ENCODE assay signal across 28 cellular contexts in genomic region chr12:126353604-126354003, GRCh38.
DNase-seq lines count a peak whose midpoint lies in the region; ATAC-seq and TF ChIP-seq lines count a peak whose summit lies in the region.
"Had no signal": no experiment of that assay in that cellular context is flagged by ENCODE, and none has a peak within 500 bp of the region (broad histone marks: within the 10 kb centered on the region; RNA-seq: fewer than 3 reads in every experiment).

No MANE protein-coding gene starts in this region.

- ATAC-seq in activated T-cell treated with anti-CD3 and anti-CD28 coated beads, Interleukin-2, amount 50 U/mL, for 4 hours, result no peak
- ATAC-seq in body of pancreas, result no peak
- ATAC-seq: A549; activated naive CD4-positive, alpha-beta T cell treated with anti-CD3 and anti-CD28 coated beads, Interleukin-2, amount 50 U/mL, for 72 hours; esophagus mucosa; stimulated activated naive CD8-positive, alpha-beta T cell treated with anti-CD3 and anti-CD28 coated beads, Interleukin-15, amount 100 ng/mL, for 72 hours had no signal

- H3K36me3 Mint-ChIP-seq in MCF 10A (ENCODE audit: insufficient read depth, unreplicated experiment), result peaks cover under 1% of the 10 kb centered on the region
- H3K36me3 Mint-ChIP-seq in activated T-cell treated with anti-CD3 and anti-CD28 coated beads, Interleukin-2, amount 50 U/mL, for 4 hours (ENCODE audit: insufficient read depth), result no peaks in the 10 kb centered on the region
- H3K36me3 Mint-ChIP-seq: CD4-positive, CD25-positive, alpha-beta regulatory T cell; naive B cell had no signal

- 33 to 65% methylated on average over 1 of the region's 1 CpG for WGBS in body of pancreas, 2 donors

- TF ChIP-seq CTCF in MCF 10A (IDR thresholded peaks at IDR 0.05; ENCODE audit: unreplicated experiment) (no peak), breast epithelium (IDR thresholded peaks at IDR 0.05) (no peak), body of pancreas (IDR thresholded peaks at IDR 0.05) (no peak)

- H3K9me3 ChIP-seq in breast epithelium (peaks cover 0 to 8% of the 10 kb centered on the region in 2 donors), body of pancreas (no peaks in the 10 kb centered on the region)
- H3K9me3 ChIP-seq: SJCRH30 had no signal

- intact Hi-C loops in MCF 10A (cut with micrococcal nuclease), result no loop called here
- intact Hi-C loops in breast epithelium (cut with DNase I; ENCODE audit: low total_unique reads), result no loop called here
- intact Hi-C loops in body of pancreas (cut with DNase I), result no loop called here

- DNase-seq in MCF 10A (ENCODE audit: unreplicated experiment), result peak; percentile 84
- no peak for DNase-seq in breast epithelium (ENCODE audit: low spot score in 2 of 2)
- DNase-seq in T1000 (lab: John Stamatoyannopoulos, UW), result peak; percentile 22
- peak; percentile 82 for DNase-seq in fibroblast of peridontal ligament (ENCODE audit: extremely low read depth)
- DNase-seq in activated T-cell treated with anti-CD3 and anti-CD28 coated beads, Interleukin-2, amount 50 U/mL, for 4 hours, result no peak
- DNase-seq in body of pancreas, result no peak
- DNase-seq in GM19238 (ENCODE audit: insufficient read length, low spot score), result no peak
- no peak for DNase-seq in NCI-H146 (lab: John Stamatoyannopoulos, UW)
- DNase-seq: activated CD4-positive, alpha-beta T cell treated with anti-CD3 and anti-CD28 coated beads, Interleukin-2, amount 10 ng/mL, durations not matched to agents 7 days and 5 days; aorta; CD4-positive, CD25-positive, alpha-beta regulatory T cell; DMS153; effector CD8-positive, alpha-beta T cell; head of caudate nucleus; mesenchymal stem cell; naive B cell; NCI-H1092 treated with DMSO at 0.1 percent for 48 hours; NCI-H2029 treated with DMSO at 0.1 percent for 48 hours; NCI-H226; NCI-H82; stimulated activated CD4-positive, alpha-beta T cell treated with anti-CD3 and anti-CD28 coated beads, Interleukin-4, amount 100 ng/mL, for 4 hours; stimulated activated naive CD8-positive, alpha-beta T cell treated with anti-CD3 and anti-CD28 coated beads, Interleukin-15, amount 100 ng/mL, for 72 hours; T-helper 2 cell had no signal

- peak overlapping the region; percentile 76 for H3K27ac Mint-ChIP-seq in MCF 10A (ENCODE audit: low read depth, unreplicated experiment)
- H3K27ac Mint-ChIP-seq: activated CD4-positive, alpha-beta T cell treated with anti-CD3 and anti-CD28 coated beads, Interleukin-2, amount 10 ng/mL, durations not matched to agents 7 days and 5 days; activated naive CD4-positive, alpha-beta T cell treated with anti-CD3 and anti-CD28 coated beads, Interleukin-2, amount 50 U/mL, for 72 hours; CD4-positive, CD25-positive, alpha-beta regulatory T cell; naive B cell; stimulated activated naive CD8-positive, alpha-beta T cell treated with anti-CD3 and anti-CD28 coated beads, Interleukin-15, amount 100 ng/mL, for 72 hours had no signal

- no peak overlapping the region for H3K4me3 ChIP-seq in breast epithelium
- H3K4me3 ChIP-seq in body of pancreas, result no peak overlapping the region
- H3K4me3 ChIP-seq: A549, SJCRH30, tibial nerve had no signal

- CTCF ChIA-PET in MCF 10A (lab: Yijun Ruan, JAX), result interaction anchor here (0.7 to 1.0 kb wide), 2 partner anchors 17 to 412 kb away, joined by 3 to 6 read pairs; no protein-coding TSS in a partner anchor

- POLR2A ChIA-PET in MCF 10A (lab: Yijun Ruan, JAX), result no interaction called here

- H3K4me1 ChIP-seq in breast epithelium (no peaks in the 10 kb centered on the region), body of pancreas (no peaks in the 10 kb centered on the region)
- H3K4me1 ChIP-seq: A549, SJCRH30, tibial nerve had no signal

- H3K27me3 ChIP-seq in breast epithelium (no peaks in the 10 kb centered on the region), body of pancreas (no peaks in the 10 kb centered on the region)
- H3K27me3 ChIP-seq: SJCRH30, tibial nerve had no signal

- no peaks in the 10 kb centered on the region for H3K36me3 ChIP-seq in breast epithelium
- H3K36me3 ChIP-seq in body of pancreas (replicated peaks in 1 of 2; ENCODE audit: insufficient read depth in 1 of 2, low read depth in 2 of 2), result no peaks in the 10 kb centered on the region
- H3K36me3 ChIP-seq: SJCRH30, tibial nerve had no signal

- no peak for TF ChIP-seq POLR2A in breast epithelium (IDR thresholded peaks at IDR 0.05)
- no peak for TF ChIP-seq POLR2A in body of pancreas (IDR thresholded peaks at IDR 0.05)

- no peaks in the 10 kb centered on the region for H3K9me3 Mint-ChIP-seq in MCF 10A (ENCODE audit: unreplicated experiment)
- no peaks in the 10 kb centered on the region for H3K9me3 Mint-ChIP-seq in activated T-cell treated with anti-CD3 and anti-CD28 coated beads, Interleukin-2, amount 50 U/mL, for 4 hours
- H3K9me3 Mint-ChIP-seq: activated CD4-positive, alpha-beta T cell treated with anti-CD3 and anti-CD28 coated beads, Interleukin-2, amount 10 ng/mL, durations not matched to agents 7 days and 5 days had no signal

- H3K4me1 Mint-ChIP-seq in MCF 10A (ENCODE audit: insufficient read depth, unreplicated experiment), result peaks cover 22% of the 10 kb centered on the region
- no peaks in the 10 kb centered on the region for H3K4me1 Mint-ChIP-seq in activated T-cell treated with anti-CD3 and anti-CD28 coated beads, Interleukin-2, amount 50 U/mL, for 4 hours (ENCODE audit: low read depth)
- H3K4me1 Mint-ChIP-seq: activated CD4-positive, alpha-beta T cell treated with anti-CD3 and anti-CD28 coated beads, Interleukin-2, amount 10 ng/mL, durations not matched to agents 7 days and 5 days; CD4-positive, CD25-positive, alpha-beta regulatory T cell; naive B cell; stimulated activated naive CD8-positive, alpha-beta T cell treated with anti-CD3 and anti-CD28 coated beads, Interleukin-15, amount 100 ng/mL, for 72 hours had no signal

- H3K27ac ChIP-seq in breast epithelium (no peak overlapping the region), body of pancreas (no peak overlapping the region)
- H3K27ac ChIP-seq: A549, SJCRH30, tibial nerve had no signal

- BruUV-seq in MCF 10A (replicated peaks; lab: Mats Ljungman, UMichigan), result no TSS peak

- H3K27me3 Mint-ChIP-seq in MCF 10A (ENCODE audit: insufficient read depth, unreplicated experiment), result no peaks in the 10 kb centered on the region
- no peaks in the 10 kb centered on the region for H3K27me3 Mint-ChIP-seq in activated T-cell treated with anti-CD3 and anti-CD28 coated beads, Interleukin-2, amount 50 U/mL, for 4 hours (ENCODE audit: low read depth)
- H3K27me3 Mint-ChIP-seq: activated CD4-positive, alpha-beta T cell treated with anti-CD3 and anti-CD28 coated beads, Interleukin-2, amount 10 ng/mL, durations not matched to agents 7 days and 5 days; CD4-positive, CD25-positive, alpha-beta regulatory T cell; naive B cell; stimulated activated naive CD8-positive, alpha-beta T cell treated with anti-CD3 and anti-CD28 coated beads, Interleukin-15, amount 100 ng/mL, for 72 hours had no signal

- H3K4me3 Mint-ChIP-seq in MCF 10A (ENCODE audit: unreplicated experiment), result no peak overlapping the region
- H3K4me3 Mint-ChIP-seq in activated T-cell treated with anti-CD3 and anti-CD28 coated beads, Interleukin-2, amount 50 U/mL, for 4 hours, result no peak overlapping the region
- H3K4me3 Mint-ChIP-seq: activated CD4-positive, alpha-beta T cell treated with anti-CD3 and anti-CD28 coated beads, Interleukin-2, amount 10 ng/mL, durations not matched to agents 7 days and 5 days; CD4-positive, CD25-positive, alpha-beta regulatory T cell; naive B cell; stimulated activated naive CD8-positive, alpha-beta T cell treated with anti-CD3 and anti-CD28 coated beads, Interleukin-15, amount 100 ng/mL, for 72 hours had no signal

Comparison
In these comparisons a context has a peak if more than half of its experiments do, and no peak if none do; other contexts are left out.
1. DNase-seq: peak in MCF 10A (single experiment), T1000 (single experiment) and fibroblast of peridontal ligament (single experiment); none in breast epithelium (0 of 2), activated T-cell treated with anti-CD3 and anti-CD28 coated beads, Interleukin-2, amount 50 U/mL, for 4 hours (single experiment), body of pancreas (0 of 4), GM19238 (single experiment) and NCI-H146 (single experiment).